24 cellular contexts compared by ENCODE assay signal in the genomic region with DNA sequence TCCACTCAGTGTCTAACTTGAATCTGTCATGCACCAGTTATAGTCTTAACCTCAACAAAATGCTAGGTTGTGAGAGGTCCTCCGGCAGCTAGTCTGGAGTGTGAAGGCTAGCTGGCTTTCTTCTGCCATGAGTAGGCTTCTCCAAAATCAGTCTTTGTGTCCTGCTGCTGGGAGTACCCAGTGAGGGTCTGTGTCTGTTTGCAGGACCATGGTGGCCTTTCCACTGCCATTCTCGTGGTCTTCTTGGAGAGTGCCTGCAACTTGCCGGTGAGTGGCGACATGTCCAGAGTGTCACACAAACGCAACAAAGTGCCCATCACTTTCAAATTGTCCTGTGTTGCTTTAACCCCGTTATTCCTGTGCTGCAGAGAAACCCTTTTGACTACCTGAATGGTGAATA. TPM values are rescaled to one million over a fixed set of nuclear protein-coding genes. Genes with fewer than 3 reads are reported as not detected.
"Had no signal": no experiment of that assay in that cellular context is flagged by ENCODE, and none has a peak within 500 bp of the region (broad histone marks: within the 10 kb centered on the region; RNA-seq: fewer than 3 reads in every experiment).

No MANE protein-coding gene starts in this region.

- H3K4me1 ChIP-seq: neural progenitor cell, prostate gland, testis had no signal

- H3K27me3 Mint-ChIP-seq: activated naive CD8-positive, alpha-beta T cell; type B pancreatic cell had no signal

- H3K27ac Mint-ChIP-seq: activated B cell treated with CpG ODN at 0.5 μM for 24 hours; activated CD8-positive, alpha-beta T cell treated with anti-CD3 and anti-CD28 coated beads for 36 hours; activated naive CD8-positive, alpha-beta T cell; activated T-cell treated with anti-CD3 and anti-CD28 coated beads, Interleukin-2, amount 50 U/mL, for 72 hours; memory B cell; natural killer cell; neural progenitor cell; T-cell; T-helper 2 cell treated with Interferon-gamma antibody and Interleukin-4, amounts not matched to agents 5 μg/mL and 100 μg/mL, for 36 hours; type B pancreatic cell had no signal

- ATAC-seq: activated CD8-positive, alpha-beta T cell treated with anti-CD3 and anti-CD28 coated beads for 36 hours; activated T-cell treated with anti-CD3 and anti-CD28 coated beads, Interleukin-2, amount 50 U/mL, for 72 hours; natural killer cell; stimulated activated naive CD8-positive, alpha-beta T cell treated with anti-CD3 and anti-CD28 coated beads, Interleukin-15, Interleukin-2, amounts not matched to agents 100 U/mL and 50 U/mL, for 24 hours; T-cell had no signal

- H3K36me3 ChIP-seq: neural progenitor cell, prostate gland, right atrium auricular region had no signal

- H3K4me3 ChIP-seq: neural progenitor cell, prostate gland, right atrium auricular region, testis had no signal

- H3K9ac ChIP-seq: neural progenitor cell had no signal

- H3K27me3 ChIP-seq: neural progenitor cell, right atrium auricular region, testis had no signal

- H3K4me1 Mint-ChIP-seq: activated B cell treated with CpG ODN at 0.5 μM for 24 hours, natural killer cell, T-cell had no signal

- H3K4me3 Mint-ChIP-seq: activated B cell treated with CpG ODN at 0.5 μM for 24 hours; activated CD8-positive, alpha-beta T cell treated with anti-CD3 and anti-CD28 coated beads for 36 hours; activated naive CD8-positive, alpha-beta T cell; activated T-cell treated with anti-CD3 and anti-CD28 coated beads, Interleukin-2, amount 50 U/mL, for 72 hours; memory B cell; natural killer cell; neural progenitor cell; T-cell; T-helper 2 cell treated with Interferon-gamma antibody and Interleukin-4, amounts not matched to agents 5 μg/mL and 100 μg/mL, for 36 hours; type B pancreatic cell had no signal

- H3K36me3 Mint-ChIP-seq: activated naive CD8-positive, alpha-beta T cell; memory B cell; natural killer cell; neural progenitor cell; T-cell; type B pancreatic cell had no signal

- H3K4me2 ChIP-seq: neural progenitor cell had no signal

- DNase-seq: activated B cell treated with CpG ODN at 0.5 μM for 24 hours; activated CD4-positive, alpha-beta T cell treated with anti-CD3 and anti-CD28 coated beads, Interleukin-2, amount 50 U/mL, for 1 hour; activated CD8-positive, alpha-beta T cell treated with anti-CD3 and anti-CD28 coated beads for 36 hours; activated naive CD4-positive, alpha-beta T cell treated with Interleukin-2 at 50 U/mL for 16 hours; activated T-cell treated with anti-CD3 and anti-CD28 coated beads for 4 hours; activated T-cell treated with anti-CD3 and anti-CD28 coated beads, Interleukin-2, amount 50 U/mL, for 72 hours; anterior cingulate cortex; dermis blood vessel endothelial cell; effector CD4-positive, alpha-beta T cell; glutamatergic neuron; natural killer cell; stimulated activated CD4-positive, alpha-beta T cell treated with anti-CD3 and anti-CD28 coated beads, Interleukin-12 subunit alpha, Interleukin-12 subunit beta, amount 100 ng/mL, for 4 hours; stimulated activated CD4-positive, alpha-beta T cell treated with anti-CD3 and anti-CD28 coated beads, Interleukin-4, amount 100 ng/mL, for 1 hour; stimulated activated naive CD8-positive, alpha-beta T cell treated with anti-CD3 and anti-CD28 coated beads, Interleukin-15, Interleukin-2, amounts not matched to agents 100 U/mL and 50 U/mL, for 24 hours; T-cell; testis had no signal

- H3K27ac ChIP-seq: epithelial cell of prostate, neural progenitor cell, prostate gland, right atrium auricular region, testis had no signal

- H3K9me3 ChIP-seq: prostate gland, right atrium auricular region, testis had no signal

- H3K9me3 Mint-ChIP-seq: activated B cell treated with CpG ODN at 0.5 μM for 24 hours; activated CD8-positive, alpha-beta T cell treated with anti-CD3 and anti-CD28 coated beads for 36 hours; activated T-cell treated with anti-CD3 and anti-CD28 coated beads, Interleukin-2, amount 50 U/mL, for 72 hours; memory B cell; natural killer cell; neural progenitor cell; T-cell; T-helper 2 cell treated with Interferon-gamma antibody and Interleukin-4, amounts not matched to agents 5 μg/mL and 100 μg/mL, for 36 hours; type B pancreatic cell had no signal

RNA-seq across cellular contexts. Expression of a gene that starts 34.0 kb away (rescaled TPM):
- total RNA-seq: activated B cell treated with CpG ODN at 0.5 μM for 24 hours, dermis blood vessel endothelial cell, natural killer cell had no signal
